Comparison of ENCODE assay signal across 11 cellular contexts in the genomic region with DNA sequence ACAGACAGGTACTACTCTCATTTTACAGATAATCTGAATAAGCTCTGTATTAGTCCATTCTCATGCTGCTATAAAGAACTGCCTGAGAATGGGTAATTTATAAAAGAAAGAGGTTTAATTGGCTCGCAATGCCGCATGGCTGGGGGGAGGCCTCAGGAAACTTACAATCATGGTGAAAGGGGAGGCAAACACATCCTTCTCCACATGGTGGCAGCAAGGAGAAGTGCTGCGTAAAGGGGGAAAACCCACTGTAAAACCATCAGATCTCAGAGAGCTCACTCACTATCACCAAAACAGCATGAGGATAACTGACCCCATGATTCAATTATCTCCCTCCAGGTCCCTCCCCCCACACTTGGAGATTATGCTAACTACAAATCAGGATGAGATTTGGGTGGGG.
DNase-seq lines count a peak whose midpoint lies in the region; ATAC-seq, FAIRE-seq and TF ChIP-seq lines count a peak whose summit lies in the region.
"Had no signal": no experiment of that assay in that cellular context is flagged by ENCODE, and none has a peak within 500 bp of the region (broad histone marks: within the 10 kb centered on the region; RNA-seq: fewer than 3 reads in every experiment).

No MANE protein-coding gene starts in this region.

- no peak for TF ChIP-seq POLR2A in GM12892 (IDR thresholded peaks at IDR 0.05; ENCODE audit: low read depth, low read length)

- H3K27me3 Mint-ChIP-seq in brain, result no peaks in the 10 kb centered on the region
- H3K27me3 Mint-ChIP-seq: memory B cell had no signal

- H3K27ac ChIP-seq in 22Rv1, result no peak overlapping the region
- H3K27ac ChIP-seq: thoracic aorta had no signal

- TF ChIP-seq CTCF in 22Rv1 (IDR thresholded peaks at IDR 0.05) (peak; percentile 70), brain (conservative IDR thresholded peaks at IDR 0.05) (peak; percentile 21 to 61)

- peak; percentile 70 for FAIRE-seq in GM12892 (lab: Jason Lieb, UNC)
- FAIRE-seq: TTC549 had no signal

- no peaks in the 10 kb centered on the region for H3K9me3 Mint-ChIP-seq in brain

- DNase-seq in GM12892 (ENCODE audit: insufficient read length), result peak; percentile 2
- DNase-seq in stimulated activated CD4-positive, alpha-beta T cell treated with anti-CD3 and anti-CD28 coated beads, Interleukin-1b, Interleukin-23, amount 100 ng/mL, for 48 hours, result no peak
- no peak for DNase-seq in ecto neural progenitor cell (ENCODE audit: low spot score)

- no peaks in the 10 kb centered on the region for H3K36me3 Mint-ChIP-seq in brain
- H3K36me3 Mint-ChIP-seq: memory B cell had no signal

- no peaks in the 10 kb centered on the region for H3K4me1 Mint-ChIP-seq in brain
- H3K4me1 Mint-ChIP-seq: memory B cell had no signal

- H3K27ac Mint-ChIP-seq in brain, result no peak overlapping the region
- H3K27ac Mint-ChIP-seq: memory B cell had no signal

- ATAC-seq in HG03280 (IDR thresholded peaks at IDR 0.05; ENCODE audit: unreplicated experiment) (peak; percentile 76), HG03097 (IDR thresholded peaks at IDR 0.05; ENCODE audit: low FRiP score, unreplicated experiment) (no peak), GM18517 (IDR thresholded peaks at IDR 0.05; ENCODE audit: unreplicated experiment) (no peak)

- H3K4me3 Mint-ChIP-seq in brain, result no peak overlapping the region
- H3K4me3 Mint-ChIP-seq: memory B cell had no signal
